ENCODE assay signal across 8 cellular contexts in genomic region chr1:40709100-40709801, GRCh38. TPM values are rescaled to one million over a fixed set of nuclear protein-coding genes. Genes with fewer than 3 reads are reported as not detected.
DNase-seq lines count a peak whose midpoint lies in the region; ATAC-seq, FAIRE-seq and TF ChIP-seq lines count a peak whose summit lies in the region.

No MANE protein-coding gene starts in this region.

- H3K9me3 Mint-ChIP-seq in activated T-helper 17 cell treated with anti-CD3 and anti-CD28 coated beads, Interleukin-2, amount 50 U/mL, for 72 hours, result no peaks in the 10 kb centered on the region
- H3K9me3 Mint-ChIP-seq in naive thymus-derived CD8-positive, alpha-beta T cell, result no peaks in the 10 kb centered on the region
- H3K9me3 Mint-ChIP-seq in stimulated activated naive B cell treated with anti-CD40 and anti-IgM and Interleukin-4, amounts not matched to agents 10 μg/mL and 1 μg/mL and 100 μg/mL, for 72 hours, result peaks cover 0 to 3% of the 10 kb centered on the region in 2 donors

- H3K27ac Mint-ChIP-seq in activated T-helper 17 cell treated with anti-CD3 and anti-CD28 coated beads, Interleukin-2, amount 50 U/mL, for 72 hours, result peak overlapping the region; percentile 88
- peak overlapping the region; percentile 92 to 99 (median 97) for H3K27ac Mint-ChIP-seq in naive thymus-derived CD8-positive, alpha-beta T cell
- peak overlapping the region; percentile 96 for H3K27ac Mint-ChIP-seq in stimulated activated naive B cell treated with anti-CD40 and anti-IgM and Interleukin-4, amounts not matched to agents 10 μg/mL and 1 μg/mL and 100 μg/mL, for 72 hours

- peak overlapping the region; percentile 94 for H3K4ac ChIP-seq in IMR-90 (ENCODE audit: low read depth, low read length)

- peak; percentile 82 for FAIRE-seq in RCC 7860 (lab: Jason Lieb, UNC)

- H3K23ac ChIP-seq in IMR-90 (ENCODE audit: low read depth, low read length), result peak overlapping the region; percentile 88; the same call in 1 of the 2 replicates

- peak overlapping the region; percentile 97 for H2BK5ac ChIP-seq in IMR-90 (ENCODE audit: low read depth, low read length, poor library complexity, severe bottlenecking)

- peaks cover 3% of the 10 kb centered on the region for H3K4me1 ChIP-seq in IMR-90 (ENCODE audit: control insufficient read depth, insufficient read depth, low read length)

- H3K27me3 ChIP-seq in IMR-90 (ENCODE audit: control insufficient read depth, insufficient read depth, low read length), result no peaks in the 10 kb centered on the region

- peak overlapping the region; percentile 93 for H4K91ac ChIP-seq in IMR-90 (ENCODE audit: insufficient read depth, low read depth, low read length)

- peak overlapping the region; percentile 86 for H2AFZ ChIP-seq in IMR-90 (replicated peaks; ENCODE audit: low read length, poor library complexity)

- H3K36me3 Mint-ChIP-seq in activated T-helper 17 cell treated with anti-CD3 and anti-CD28 coated beads, Interleukin-2, amount 50 U/mL, for 72 hours (ENCODE audit: low read depth), result peaks cover 17% of the 10 kb centered on the region
- H3K36me3 Mint-ChIP-seq in naive thymus-derived CD8-positive, alpha-beta T cell, result peaks cover 0 to 5% (median 3%) of the 10 kb centered on the region in 3 donors
- peaks cover 12 to 22% of the 10 kb centered on the region in 2 donors for H3K36me3 Mint-ChIP-seq in stimulated activated naive B cell treated with anti-CD40 and anti-IgM and Interleukin-4, amounts not matched to agents 10 μg/mL and 1 μg/mL and 100 μg/mL, for 72 hours

- peak; percentile 99 for DNase-seq in DMS153 (lab: John Stamatoyannopoulos, UW)
- peak; percentile 97 for DNase-seq in IMR-90
- DNase-seq in RCC 7860 (ENCODE audit: low spot score), result peak; percentile 88
- DNase-seq in fibroblast of peridontal ligament (ENCODE audit: extremely low read depth), result peak; percentile 98
- DNase-seq in naive thymus-derived CD8-positive, alpha-beta T cell, result peak in 9 of 10 donors; percentile 35 to 90 (median 82)
- peak; percentile 81 for DNase-seq in stimulated activated naive B cell treated with anti-CD40 and anti-IgM and Interleukin-4, amounts not matched to agents 10 μg/mL and 1 μg/mL and 100 μg/mL, for 72 hours

- in situ Hi-C loops in IMR-90 (cut with MboI; ENCODE audit: low sequenced_read_pairs), result no loop called here

- peak overlapping the region; percentile 96 for H3K14ac ChIP-seq in IMR-90 (replicated peaks; ENCODE audit: low read depth, low read length)

- H3K9ac ChIP-seq in IMR-90 (ENCODE audit: low read depth, low read length), result peak overlapping the region; percentile 78

- no peak for TF ChIP-seq RAD21 in IMR-90 (IDR thresholded peaks at IDR 0.05; ENCODE audit: low read length)

- POLR2A ChIA-PET in IMR-90 (lab: Charles Lee; ENCODE audit: unreplicated experiment), result interaction anchor here (0.6 to 1.4 kb wide), 2 partner anchors 17 to 20 kb away, joined by 3 read pairs; partner anchors contain the start of gene NFYC
- POLR2A ChIA-PET in naive thymus-derived CD8-positive, alpha-beta T cell (lab: Charles Lee), result interaction anchor here (1.0 to 11.7 kb wide), 4 partner anchors 17 to 270 kb away, joined by 3 to 120 read pairs (median 4); partner anchors contain the start of genes CITED4, CTPS1 and NFYC

- no peaks in the 10 kb centered on the region for H3K36me3 ChIP-seq in IMR-90 (ENCODE audit: control insufficient read depth, insufficient read depth, low read length)

- no peak for TF ChIP-seq CTCF in IMR-90 (conservative IDR thresholded peaks at IDR 0.05; ENCODE audit: low read depth, low read length)

- peak overlapping the region; percentile 71; the same call in 1 of the 2 replicates for H2BK20ac ChIP-seq in IMR-90 (ENCODE audit: low read depth, low read length)

- H3K4me1 Mint-ChIP-seq in activated T-helper 17 cell treated with anti-CD3 and anti-CD28 coated beads, Interleukin-2, amount 50 U/mL, for 72 hours, result peaks cover 38% of the 10 kb centered on the region
- peaks cover 26 to 81% (median 65%) of the 10 kb centered on the region in 4 donors for H3K4me1 Mint-ChIP-seq in naive thymus-derived CD8-positive, alpha-beta T cell
- H3K4me1 Mint-ChIP-seq in stimulated activated naive B cell treated with anti-CD40 and anti-IgM and Interleukin-4, amounts not matched to agents 10 μg/mL and 1 μg/mL and 100 μg/mL, for 72 hours, result peaks cover 36 to 66% of the 10 kb centered on the region in 2 donors

- peak; percentile 78 for ATAC-seq in GM21576 (IDR thresholded peaks at IDR 0.05; ENCODE audit: unreplicated experiment)
- peak; percentile 98 for ATAC-seq in IMR-90 (ENCODE audit: low read depth)
- peak; percentile 94 for ATAC-seq in activated T-helper 17 cell treated with anti-CD3 and anti-CD28 coated beads, Interleukin-2, amount 50 U/mL, for 72 hours (replicated peaks)
- ATAC-seq in naive thymus-derived CD8-positive, alpha-beta T cell, result peak; percentile 97 to 98
- ATAC-seq in stimulated activated naive B cell treated with anti-CD40 and anti-IgM and Interleukin-4, amounts not matched to agents 10 μg/mL and 1 μg/mL and 100 μg/mL, for 72 hours (replicated peaks), result peak; percentile 96 to 97

- CTCF ChIA-PET in IMR-90 (lab: Yijun Ruan, JAX), result interaction anchor here (0.6 kb wide), 1 partner anchor 262 kb away, joined by 3 read pairs; no protein-coding TSS in a partner anchor

- H3K9me3 ChIP-seq in IMR-90 (ENCODE audit: control insufficient read depth, insufficient read depth, low read length), result no peaks in the 10 kb centered on the region

- H3K4me3 ChIP-seq in IMR-90 (ENCODE audit: insufficient read depth, low read depth, low read length), result peak overlapping the region; percentile 74

- peak overlapping the region; percentile 42 for H2AK9ac ChIP-seq in IMR-90 (replicated peaks; ENCODE audit: low read depth, low read length, poor library complexity)

- H3K9me1 ChIP-seq in IMR-90 (ENCODE audit: insufficient read depth, low read length), result peaks cover 5% of the 10 kb centered on the region

- intact Hi-C loops in IMR-90 (cut with micrococcal nuclease), result no loop called here

- peak overlapping the region; percentile 54 to 99 for H4K8ac ChIP-seq in IMR-90 (ENCODE audit: low read depth in 2 of 2, low read length in 2 of 2)

- peak overlapping the region; percentile 94 for H4K5ac ChIP-seq in IMR-90 (ENCODE audit: low read depth, low read length)

- dilution Hi-C loops in IMR-90 (cut with HindIII; ENCODE audit: low sequenced_read_pairs, unreplicated experiment), result no loop called here

- peak overlapping the region; percentile 95 for H3K4me2 ChIP-seq in IMR-90 (ENCODE audit: low read depth, low read length)

- peak overlapping the region; percentile 91; the same call in 1 of the 2 replicates for H3K56ac ChIP-seq in IMR-90 (ENCODE audit: extremely low read depth, insufficient read depth, low read length)

- H2BK15ac ChIP-seq in IMR-90 (ENCODE audit: low read depth, low read length), result peak overlapping the region; percentile 72; the same call in 1 of the 3 replicates

- H2BK120ac ChIP-seq in IMR-90 (ENCODE audit: low read depth, low read length), result peak overlapping the region; percentile 91

- H3K27me3 Mint-ChIP-seq in activated T-helper 17 cell treated with anti-CD3 and anti-CD28 coated beads, Interleukin-2, amount 50 U/mL, for 72 hours, result no peaks in the 10 kb centered on the region
- H3K27me3 Mint-ChIP-seq in naive thymus-derived CD8-positive, alpha-beta T cell, result no peaks in the 10 kb centered on the region
- no peaks in the 10 kb centered on the region for H3K27me3 Mint-ChIP-seq in stimulated activated naive B cell treated with anti-CD40 and anti-IgM and Interleukin-4, amounts not matched to agents 10 μg/mL and 1 μg/mL and 100 μg/mL, for 72 hours

- 0% methylated on average over 2 of the region's 10 CpGs; no CpG with 5 or more reads in 1 of the 2 experiments for WGBS in IMR-90 (ENCODE audit: extremely low coverage in 2 of 2, insufficient read length in 1 of 2), 2 experiments

- H3K79me1 ChIP-seq in IMR-90 (ENCODE audit: low read depth in 1 of 2, low read length in 2 of 2), result peaks cover 33 to 57% of the 10 kb centered on the region in 2 experiments

- TF ChIP-seq POLR2A in IMR-90 (IDR thresholded peaks at IDR 0.05; ENCODE audit: low read depth, low read length), result no peak

- H4K20me1 ChIP-seq in IMR-90 (ENCODE audit: insufficient read depth, low read length), result no peaks in the 10 kb centered on the region

- H3K18ac ChIP-seq in IMR-90 (ENCODE audit: low read depth, low read length), result peak overlapping the region; percentile 89

- 0 out of 2 replicates have a peak overlapping the region, but pooled peaks have one; percentile 6 for H2AK5ac ChIP-seq in IMR-90 (ENCODE audit: low read depth, low read length)

- peak overlapping the region; percentile 87 for H3K4me3 Mint-ChIP-seq in activated T-helper 17 cell treated with anti-CD3 and anti-CD28 coated beads, Interleukin-2, amount 50 U/mL, for 72 hours
- peak overlapping the region; percentile 90 to 99 (median 95) for H3K4me3 Mint-ChIP-seq in naive thymus-derived CD8-positive, alpha-beta T cell
- H3K4me3 Mint-ChIP-seq in stimulated activated naive B cell treated with anti-CD40 and anti-IgM and Interleukin-4, amounts not matched to agents 10 μg/mL and 1 μg/mL and 100 μg/mL, for 72 hours, result peak overlapping the region; percentile 90 to 94

- peak overlapping the region; percentile 83 for H3K27ac ChIP-seq in IMR-90 (ENCODE audit: insufficient read depth, low read length)

- no TSS peak for BruUV-seq in IMR-90 (replicated peaks; lab: Mats Ljungman, UMichigan)

TF ChIP-seq in IMR-90, 13 proteins besides CTCF, POLR2A, EP300 and RAD21 (continues in another document):
- TF ChIP-seq FOS (IDR thresholded peaks at IDR 0.05; ENCODE audit: low read depth, low read length) (peak; percentile 67; the same call in 1 of the 2 replicates), SMC3 (IDR thresholded peaks at IDR 0.05; ENCODE audit: low read depth, low read length) (no peak), CHD1 (IDR thresholded peaks at IDR 0.05; ENCODE audit: low read depth, low read length) (no peak), NFE2L2 (IDR thresholded peaks at IDR 0.05; ENCODE audit: low read depth, low read length) (no peak)

RNA-seq across cellular contexts. Expression of gene NFYC, which starts 17.7 kb away (rescaled TPM):
- 43.3 and 45.2 TPM in 2 replicates for total RNA-seq in IMR-90 (2012; rRNA removed)
- 62.2 and 74.6 TPM in 2 replicates for polyA plus RNA-seq in IMR-90 (2012; rRNA removed)
- polyA plus RNA-seq in IMR-90 (2012; cell fraction: cytosol; rRNA removed), result 20.1 and 65.4 TPM in 2 replicates
- polyA plus RNA-seq in IMR-90 (2012; cell fraction: nucleus; rRNA removed; ENCODE audit: low replicate concordance), result 92.4 and 108 TPM in 2 replicates
- 10 to 100 TPM; 61.2 to 65.2 TPM for total RNA-seq in activated T-helper 17 cell treated with anti-CD3 and anti-CD28 coated beads, Interleukin-2, amount 50 U/mL, for 72 hours
- 10 to 100 TPM; 65.8 to 67.2 TPM for total RNA-seq in naive thymus-derived CD8-positive, alpha-beta T cell
- 10 to 100 TPM; 32.5 to 46.9 (median 33.3) TPM for polyA plus RNA-seq in naive thymus-derived CD8-positive, alpha-beta T cell

RNA-seq across cellular contexts. Expression of gene RIMS3, which starts 43.8 kb away (rescaled TPM):
- 0.28 and 0.36 TPM in 2 replicates for total RNA-seq in IMR-90 (2012; rRNA removed)
- 0.10 and 0.22 TPM in 2 replicates for polyA plus RNA-seq in IMR-90 (2012; rRNA removed)
- polyA plus RNA-seq in IMR-90 (2012; cell fraction: cytosol; rRNA removed), result 0.04 and 0.22 TPM in 2 replicates
- 0.38 and 0.40 TPM in 2 replicates for polyA plus RNA-seq in IMR-90 (2012; cell fraction: nucleus; rRNA removed; ENCODE audit: low replicate concordance)
- total RNA-seq in activated T-helper 17 cell treated with anti-CD3 and anti-CD28 coated beads, Interleukin-2, amount 50 U/mL, for 72 hours, result 1 to 10 TPM; 3.0 to 4.2 TPM
- 1 to 10 TPM; 1.2 to 2.0 TPM for total RNA-seq in naive thymus-derived CD8-positive, alpha-beta T cell
- 1 to 10 TPM in 2 of 3 donors, under 1 TPM in 1; 0.76 to 1.5 (median 1.0) TPM for polyA plus RNA-seq in naive thymus-derived CD8-positive, alpha-beta T cell

Comparison
In these comparisons a context has a peak if more than half of its experiments do, and no peak if none do; other contexts are left out.
1. Peak in every context shown above with its lines: DNase-seq, ATAC-seq, H3K4me3 ChIP-seq and H3K27ac ChIP-seq.